ENCODE assay signal across 1 cellular context in genomic region chr17:79913451-79913850, GRCh38.
TF ChIP-seq lines count a peak whose summit lies in the region.

No MANE protein-coding gene starts in this region.

TF ChIP-seq in GM23338, 12 proteins besides CTCF, POLR2A, EP300 and RAD21 (continued from another document):
- TF ChIP-seq ETS1 (IDR thresholded peaks at IDR 0.05) (no peak), ZNF462 (CRISPR knock-in tag; IDR thresholded peaks at IDR 0.05) (no peak)
TF ChIP-seq in GM23338: peak in this region for 0.
